Comparison of ENCODE assay signal across 1 cellular context in genomic region chr2:178193496-178193822, GRCh38.
TF ChIP-seq lines count a peak whose summit lies in the region.

No MANE protein-coding gene starts in this region.

TF ChIP-seq in HepG2, 621 proteins besides CTCF, POLR2A, EP300 and RAD21 (continued from another document and continues in another):
- TF ChIP-seq, protein P1, sequence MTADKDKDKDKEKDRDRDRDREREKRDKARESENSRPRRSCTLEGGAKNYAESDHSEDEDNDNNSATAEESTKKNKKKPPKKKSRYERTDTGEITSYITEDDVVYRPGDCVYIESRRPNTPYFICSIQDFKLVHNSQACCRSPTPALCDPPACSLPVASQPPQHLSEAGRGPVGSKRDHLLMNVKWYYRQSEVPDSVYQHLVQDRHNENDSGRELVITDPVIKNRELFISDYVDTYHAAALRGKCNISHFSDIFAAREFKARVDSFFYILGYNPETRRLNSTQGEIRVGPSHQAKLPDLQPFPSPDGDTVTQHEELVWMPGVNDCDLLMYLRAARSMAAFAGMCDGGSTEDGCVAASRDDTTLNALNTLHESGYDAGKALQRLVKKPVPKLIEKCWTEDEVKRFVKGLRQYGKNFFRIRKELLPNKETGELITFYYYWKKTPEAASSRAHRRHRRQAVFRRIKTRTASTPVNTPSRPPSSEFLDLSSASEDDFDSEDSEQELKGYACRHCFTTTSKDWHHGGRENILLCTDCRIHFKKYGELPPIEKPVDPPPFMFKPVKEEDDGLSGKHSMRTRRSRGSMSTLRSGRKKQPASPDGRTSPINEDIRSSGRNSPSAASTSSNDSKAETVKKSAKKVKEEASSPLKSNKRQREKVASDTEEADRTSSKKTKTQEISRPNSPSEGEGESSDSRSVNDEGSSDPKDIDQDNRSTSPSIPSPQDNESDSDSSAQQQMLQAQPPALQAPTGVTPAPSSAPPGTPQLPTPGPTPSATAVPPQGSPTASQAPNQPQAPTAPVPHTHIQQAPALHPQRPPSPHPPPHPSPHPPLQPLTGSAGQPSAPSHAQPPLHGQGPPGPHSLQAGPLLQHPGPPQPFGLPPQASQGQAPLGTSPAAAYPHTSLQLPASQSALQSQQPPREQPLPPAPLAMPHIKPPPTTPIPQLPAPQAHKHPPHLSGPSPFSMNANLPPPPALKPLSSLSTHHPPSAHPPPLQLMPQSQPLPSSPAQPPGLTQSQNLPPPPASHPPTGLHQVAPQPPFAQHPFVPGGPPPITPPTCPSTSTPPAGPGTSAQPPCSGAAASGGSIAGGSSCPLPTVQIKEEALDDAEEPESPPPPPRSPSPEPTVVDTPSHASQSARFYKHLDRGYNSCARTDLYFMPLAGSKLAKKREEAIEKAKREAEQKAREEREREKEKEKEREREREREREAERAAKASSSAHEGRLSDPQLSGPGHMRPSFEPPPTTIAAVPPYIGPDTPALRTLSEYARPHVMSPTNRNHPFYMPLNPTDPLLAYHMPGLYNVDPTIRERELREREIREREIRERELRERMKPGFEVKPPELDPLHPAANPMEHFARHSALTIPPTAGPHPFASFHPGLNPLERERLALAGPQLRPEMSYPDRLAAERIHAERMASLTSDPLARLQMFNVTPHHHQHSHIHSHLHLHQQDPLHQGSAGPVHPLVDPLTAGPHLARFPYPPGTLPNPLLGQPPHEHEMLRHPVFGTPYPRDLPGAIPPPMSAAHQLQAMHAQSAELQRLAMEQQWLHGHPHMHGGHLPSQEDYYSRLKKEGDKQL (CRISPR knock-in tag; IDR thresholded peaks at IDR 0.05; ENCODE audit: low read depth), result peak; percentile 100
- TF ChIP-seq CBFB (CRISPR knock-in tag; IDR thresholded peaks at IDR 0.05) (no peak), MZF1 (CRISPR knock-in tag; IDR thresholded peaks at IDR 0.05; ENCODE audit: borderline replicate concordance) (no peak), IRF2 (CRISPR knock-in tag; IDR thresholded peaks at IDR 0.05) (0 out of 2 replicates have a peak, but pooled peaks have one; percentile 54), SRSF4 (IDR thresholded peaks at IDR 0.05; ENCODE audit: low read depth, low read length, poor library complexity, severe bottlenecking) (no peak), PHF21A (CRISPR knock-in tag; IDR thresholded peaks at IDR 0.05) (no peak), ZNF30 (CRISPR knock-in tag; IDR thresholded peaks at IDR 0.05) (no peak), ZNF605 (CRISPR knock-in tag; IDR thresholded peaks at IDR 0.05) (peak; percentile 44; the same call in 1 of the 2 replicates), HNF4A (CRISPR knock-in tag; IDR thresholded peaks at IDR 0.05) (peak; percentile 69), HNRNPLL (IDR thresholded peaks at IDR 0.05; ENCODE audit: low read depth, low read length, poor library complexity, severe bottlenecking) (no peak), KDM1A (CRISPR knock-in tag; IDR thresholded peaks at IDR 0.05) (no peak), ZBTB26 (CRISPR knock-in tag; IDR thresholded peaks at IDR 0.05; ENCODE audit: borderline replicate concordance) (no peak), ARNT (IDR thresholded peaks at IDR 0.05) (no peak), ZNF20 (CRISPR knock-in tag; IDR thresholded peaks at IDR 0.05) (no peak), ZNF556 (CRISPR knock-in tag; IDR thresholded peaks at IDR 0.05; ENCODE audit: borderline replicate concordance) (no peak; the same call in 1 of the 2 replicates), ZNF44 (CRISPR knock-in tag; IDR thresholded peaks at IDR 0.05) (no peak), KDM4B (CRISPR knock-in tag; IDR thresholded peaks at IDR 0.05) (no peak), GZF1 (CRISPR knock-in tag; IDR thresholded peaks at IDR 0.05) (no peak), NFIB (CRISPR knock-in tag; IDR thresholded peaks at IDR 0.05; ENCODE audit: borderline replicate concordance) (no peak), ZIK1 (CRISPR knock-in tag; IDR thresholded peaks at IDR 0.05; ENCODE audit: borderline replicate concordance, low read depth) (no peak)
- TF ChIP-seq, protein P2, sequence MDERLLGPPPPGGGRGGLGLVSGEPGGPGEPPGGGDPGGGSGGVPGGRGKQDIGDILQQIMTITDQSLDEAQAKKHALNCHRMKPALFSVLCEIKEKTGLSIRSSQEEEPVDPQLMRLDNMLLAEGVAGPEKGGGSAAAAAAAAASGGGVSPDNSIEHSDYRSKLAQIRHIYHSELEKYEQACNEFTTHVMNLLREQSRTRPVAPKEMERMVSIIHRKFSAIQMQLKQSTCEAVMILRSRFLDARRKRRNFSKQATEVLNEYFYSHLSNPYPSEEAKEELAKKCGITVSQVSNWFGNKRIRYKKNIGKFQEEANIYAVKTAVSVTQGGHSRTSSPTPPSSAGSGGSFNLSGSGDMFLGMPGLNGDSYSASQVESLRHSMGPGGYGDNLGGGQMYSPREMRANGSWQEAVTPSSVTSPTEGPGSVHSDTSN (CRISPR knock-in tag; IDR thresholded peaks at IDR 0.05), result peak; percentile 46
- TF ChIP-seq, protein P3, sequence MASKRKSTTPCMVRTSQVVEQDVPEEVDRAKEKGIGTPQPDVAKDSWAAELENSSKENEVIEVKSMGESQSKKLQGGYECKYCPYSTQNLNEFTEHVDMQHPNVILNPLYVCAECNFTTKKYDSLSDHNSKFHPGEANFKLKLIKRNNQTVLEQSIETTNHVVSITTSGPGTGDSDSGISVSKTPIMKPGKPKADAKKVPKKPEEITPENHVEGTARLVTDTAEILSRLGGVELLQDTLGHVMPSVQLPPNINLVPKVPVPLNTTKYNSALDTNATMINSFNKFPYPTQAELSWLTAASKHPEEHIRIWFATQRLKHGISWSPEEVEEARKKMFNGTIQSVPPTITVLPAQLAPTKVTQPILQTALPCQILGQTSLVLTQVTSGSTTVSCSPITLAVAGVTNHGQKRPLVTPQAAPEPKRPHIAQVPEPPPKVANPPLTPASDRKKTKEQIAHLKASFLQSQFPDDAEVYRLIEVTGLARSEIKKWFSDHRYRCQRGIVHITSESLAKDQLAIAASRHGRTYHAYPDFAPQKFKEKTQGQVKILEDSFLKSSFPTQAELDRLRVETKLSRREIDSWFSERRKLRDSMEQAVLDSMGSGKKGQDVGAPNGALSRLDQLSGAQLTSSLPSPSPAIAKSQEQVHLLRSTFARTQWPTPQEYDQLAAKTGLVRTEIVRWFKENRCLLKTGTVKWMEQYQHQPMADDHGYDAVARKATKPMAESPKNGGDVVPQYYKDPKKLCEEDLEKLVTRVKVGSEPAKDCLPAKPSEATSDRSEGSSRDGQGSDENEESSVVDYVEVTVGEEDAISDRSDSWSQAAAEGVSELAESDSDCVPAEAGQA (IDR thresholded peaks at IDR 0.05; ENCODE audit: low read depth), result no peak
- TF ChIP-seq, protein P3 (CRISPR knock-in tag; IDR thresholded peaks at IDR 0.05; ENCODE audit: borderline replicate concordance), result 0 out of 2 replicates have a peak, but pooled peaks have one; percentile 39
- TF ChIP-seq, protein P4, sequence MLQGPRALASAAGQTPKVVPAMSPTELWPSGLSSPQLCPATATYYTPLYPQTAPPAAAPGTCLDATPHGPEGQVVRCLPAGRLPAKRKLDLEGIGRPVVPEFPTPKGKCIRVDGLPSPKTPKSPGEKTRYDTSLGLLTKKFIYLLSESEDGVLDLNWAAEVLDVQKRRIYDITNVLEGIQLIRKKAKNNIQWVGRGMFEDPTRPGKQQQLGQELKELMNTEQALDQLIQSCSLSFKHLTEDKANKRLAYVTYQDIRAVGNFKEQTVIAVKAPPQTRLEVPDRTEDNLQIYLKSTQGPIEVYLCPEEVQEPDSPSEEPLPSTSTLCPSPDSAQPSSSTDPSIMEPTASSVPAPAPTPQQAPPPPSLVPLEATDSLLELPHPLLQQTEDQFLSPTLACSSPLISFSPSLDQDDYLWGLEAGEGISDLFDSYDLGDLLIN (CRISPR knock-in tag; IDR thresholded peaks at IDR 0.05; ENCODE audit: borderline replicate concordance), result no peak
- TF ChIP-seq, protein P5, sequence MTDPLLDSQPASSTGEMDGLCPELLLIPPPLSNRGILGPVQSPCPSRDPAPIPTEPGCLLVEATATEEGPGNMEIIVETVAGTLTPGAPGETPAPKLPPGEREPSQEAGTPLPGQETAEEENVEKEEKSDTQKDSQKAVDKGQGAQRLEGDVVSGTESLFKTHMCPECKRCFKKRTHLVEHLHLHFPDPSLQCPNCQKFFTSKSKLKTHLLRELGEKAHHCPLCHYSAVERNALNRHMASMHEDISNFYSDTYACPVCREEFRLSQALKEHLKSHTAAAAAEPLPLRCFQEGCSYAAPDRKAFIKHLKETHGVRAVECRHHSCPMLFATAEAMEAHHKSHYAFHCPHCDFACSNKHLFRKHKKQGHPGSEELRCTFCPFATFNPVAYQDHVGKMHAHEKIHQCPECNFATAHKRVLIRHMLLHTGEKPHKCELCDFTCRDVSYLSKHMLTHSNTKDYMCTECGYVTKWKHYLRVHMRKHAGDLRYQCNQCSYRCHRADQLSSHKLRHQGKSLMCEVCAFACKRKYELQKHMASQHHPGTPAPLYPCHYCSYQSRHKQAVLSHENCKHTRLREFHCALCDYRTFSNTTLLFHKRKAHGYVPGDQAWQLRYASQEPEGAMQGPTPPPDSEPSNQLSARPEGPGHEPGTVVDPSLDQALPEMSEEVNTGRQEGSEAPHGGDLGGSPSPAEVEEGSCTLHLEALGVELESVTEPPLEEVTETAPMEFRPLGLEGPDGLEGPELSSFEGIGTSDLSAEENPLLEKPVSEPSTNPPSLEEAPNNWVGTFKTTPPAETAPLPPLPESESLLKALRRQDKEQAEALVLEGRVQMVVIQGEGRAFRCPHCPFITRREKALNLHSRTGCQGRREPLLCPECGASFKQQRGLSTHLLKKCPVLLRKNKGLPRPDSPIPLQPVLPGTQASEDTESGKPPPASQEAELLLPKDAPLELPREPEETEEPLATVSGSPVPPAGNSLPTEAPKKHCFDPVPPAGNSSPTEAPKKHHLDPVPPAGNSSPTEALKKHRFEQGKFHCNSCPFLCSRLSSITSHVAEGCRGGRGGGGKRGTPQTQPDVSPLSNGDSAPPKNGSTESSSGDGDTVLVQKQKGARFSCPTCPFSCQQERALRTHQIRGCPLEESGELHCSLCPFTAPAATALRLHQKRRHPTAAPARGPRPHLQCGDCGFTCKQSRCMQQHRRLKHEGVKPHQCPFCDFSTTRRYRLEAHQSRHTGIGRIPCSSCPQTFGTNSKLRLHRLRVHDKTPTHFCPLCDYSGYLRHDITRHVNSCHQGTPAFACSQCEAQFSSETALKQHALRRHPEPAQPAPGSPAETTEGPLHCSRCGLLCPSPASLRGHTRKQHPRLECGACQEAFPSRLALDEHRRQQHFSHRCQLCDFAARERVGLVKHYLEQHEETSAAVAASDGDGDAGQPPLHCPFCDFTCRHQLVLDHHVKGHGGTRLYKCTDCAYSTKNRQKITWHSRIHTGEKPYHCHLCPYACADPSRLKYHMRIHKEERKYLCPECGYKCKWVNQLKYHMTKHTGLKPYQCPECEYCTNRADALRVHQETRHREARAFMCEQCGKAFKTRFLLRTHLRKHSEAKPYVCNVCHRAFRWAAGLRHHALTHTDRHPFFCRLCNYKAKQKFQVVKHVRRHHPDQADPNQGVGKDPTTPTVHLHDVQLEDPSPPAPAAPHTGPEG (CRISPR knock-in tag; IDR thresholded peaks at IDR 0.05), result no peak
- TF ChIP-seq, protein P6, sequence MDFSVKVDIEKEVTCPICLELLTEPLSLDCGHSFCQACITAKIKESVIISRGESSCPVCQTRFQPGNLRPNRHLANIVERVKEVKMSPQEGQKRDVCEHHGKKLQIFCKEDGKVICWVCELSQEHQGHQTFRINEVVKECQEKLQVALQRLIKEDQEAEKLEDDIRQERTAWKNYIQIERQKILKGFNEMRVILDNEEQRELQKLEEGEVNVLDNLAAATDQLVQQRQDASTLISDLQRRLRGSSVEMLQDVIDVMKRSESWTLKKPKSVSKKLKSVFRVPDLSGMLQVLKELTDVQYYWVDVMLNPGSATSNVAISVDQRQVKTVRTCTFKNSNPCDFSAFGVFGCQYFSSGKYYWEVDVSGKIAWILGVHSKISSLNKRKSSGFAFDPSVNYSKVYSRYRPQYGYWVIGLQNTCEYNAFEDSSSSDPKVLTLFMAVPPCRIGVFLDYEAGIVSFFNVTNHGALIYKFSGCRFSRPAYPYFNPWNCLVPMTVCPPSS (IDR thresholded peaks at IDR 0.05), result no peak
- TF ChIP-seq, protein P7, sequence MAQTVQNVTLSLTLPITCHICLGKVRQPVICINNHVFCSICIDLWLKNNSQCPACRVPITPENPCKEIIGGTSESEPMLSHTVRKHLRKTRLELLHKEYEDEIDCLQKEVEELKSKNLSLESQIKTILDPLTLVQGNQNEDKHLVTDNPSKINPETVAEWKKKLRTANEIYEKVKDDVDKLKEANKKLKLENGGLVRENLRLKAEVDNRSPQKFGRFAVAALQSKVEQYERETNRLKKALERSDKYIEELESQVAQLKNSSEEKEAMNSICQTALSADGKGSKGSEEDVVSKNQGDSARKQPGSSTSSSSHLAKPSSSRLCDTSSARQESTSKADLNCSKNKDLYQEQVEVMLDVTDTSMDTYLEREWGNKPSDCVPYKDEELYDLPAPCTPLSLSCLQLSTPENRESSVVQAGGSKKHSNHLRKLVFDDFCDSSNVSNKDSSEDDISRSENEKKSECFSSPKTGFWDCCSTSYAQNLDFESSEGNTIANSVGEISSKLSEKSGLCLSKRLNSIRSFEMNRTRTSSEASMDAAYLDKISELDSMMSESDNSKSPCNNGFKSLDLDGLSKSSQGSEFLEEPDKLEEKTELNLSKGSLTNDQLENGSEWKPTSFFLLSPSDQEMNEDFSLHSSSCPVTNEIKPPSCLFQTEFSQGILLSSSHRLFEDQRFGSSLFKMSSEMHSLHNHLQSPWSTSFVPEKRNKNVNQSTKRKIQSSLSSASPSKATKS (CRISPR knock-in tag; IDR thresholded peaks at IDR 0.05), result 0 out of 2 replicates have a peak, but pooled peaks have one; percentile 64
